16 cellular contexts compared by ENCODE assay signal in genomic region chr9:4494806-4495205, GRCh38. TPM values are rescaled to one million over a fixed set of nuclear protein-coding genes. Genes with fewer than 3 reads are reported as not detected.
A peak's percentile ranks its signal among the peaks of the same experiment; 100 is the strongest.
DNase-seq lines count a peak whose midpoint lies in the region; ATAC-seq and TF ChIP-seq lines count a peak whose summit lies in the region.
"Had no signal": no experiment of that assay in that cellular context is flagged by ENCODE, and none has a peak within 500 bp of the region (broad histone marks: within the 10 kb centered on the region; RNA-seq: fewer than 3 reads in every experiment).

No MANE protein-coding gene starts in this region.

- H3K4me1 ChIP-seq in osteoblast (ENCODE audit: insufficient read depth, low read length) (peaks cover 50% of the 10 kb centered on the region), endodermal cell (ENCODE audit: control insufficient read depth, insufficient read depth, low read length) (peaks cover 18% of the 10 kb centered on the region)

- H3K36me3 ChIP-seq in osteoblast (ENCODE audit: insufficient read depth, low read length) (no peaks in the 10 kb centered on the region), endodermal cell (ENCODE audit: control insufficient read depth, insufficient read depth, low read length) (peaks cover 38% of the 10 kb centered on the region)
- H3K36me3 ChIP-seq: BLaER1 treated with 17β-estradiol and CSF1 and Interleukin-3, amounts not matched to agents 10 nM and 100 nM had no signal

- H3K4me3 Mint-ChIP-seq in endodermal cell, result no peak overlapping the region
- H3K4me3 Mint-ChIP-seq: CD4-positive, CD25-positive, alpha-beta regulatory T cell had no signal

- no peak overlapping the region for H3K4me3 ChIP-seq in osteoblast (ENCODE audit: insufficient read depth, low read length)
- no peak overlapping the region for H3K4me3 ChIP-seq in endodermal cell (ENCODE audit: low read length)
- H3K4me3 ChIP-seq: BLaER1 treated with 17β-estradiol and CSF1 and Interleukin-3, amounts not matched to agents 10 nM and 100 nM; GM23248 had no signal

- peak overlapping the region; percentile 24 for H3K27ac ChIP-seq in osteoblast (ENCODE audit: low read depth, low read length)
- no peak overlapping the region for H3K27ac ChIP-seq in endodermal cell (ENCODE audit: low read depth, low read length)
- H3K27ac ChIP-seq: 22Rv1; BLaER1 treated with 17β-estradiol and CSF1 and Interleukin-3, amounts not matched to agents 10 nM and 100 nM; GM23248 had no signal

- peaks cover 7% of the 10 kb centered on the region for H4K20me1 ChIP-seq in osteoblast (ENCODE audit: insufficient read depth, low read length)
- H4K20me1 ChIP-seq: BLaER1 treated with 17β-estradiol and CSF1 and Interleukin-3, amounts not matched to agents 10 nM and 100 nM had no signal

- DNase-seq in NCI-H2171 treated with DMSO at 0.1 percent for 48 hours (lab: John Stamatoyannopoulos, UW), result peak; percentile 13
- DNase-seq in NCI-H2171 (lab: John Stamatoyannopoulos, UW), result no peak
- DNase-seq in dermis blood vessel endothelial cell, result peak; percentile 22
- peak; percentile 6 for DNase-seq in osteoblast (ENCODE audit: insufficient read length, low spot score, missing footprints)
- DNase-seq in endodermal cell, result no peak
- no peak for DNase-seq in D341Med (ENCODE audit: low spot score)
- DNase-seq: ACHN; CD4-positive, CD25-positive, alpha-beta regulatory T cell; DND-41; GDM1 had no signal

- no peaks in the 10 kb centered on the region for H3K9me3 ChIP-seq in osteoblast (ENCODE audit: low read depth, low read length)
- H3K9me3 ChIP-seq in endodermal cell (ENCODE audit: control insufficient read depth, low read length), result no peaks in the 10 kb centered on the region

- H2AFZ ChIP-seq in osteoblast (ENCODE audit: low read length), result no peak overlapping the region
- H2AFZ ChIP-seq: GM23248 had no signal

- no peak overlapping the region for H3K9ac ChIP-seq in endodermal cell (ENCODE audit: extremely low read depth, low read length, poor library complexity, severe bottlenecking)
- H3K9ac ChIP-seq: BLaER1 treated with 17β-estradiol and CSF1 and Interleukin-3, amounts not matched to agents 10 nM and 100 nM; GM23248 had no signal

- 94 to 99% methylated on average over 7 of the region's 7 CpGs for WGBS in endodermal cell (ENCODE audit: insufficient coverage in 1 of 2, insufficient read length in 1 of 2), 2 experiments

- no peak overlapping the region for H3K4me2 ChIP-seq in osteoblast (ENCODE audit: insufficient read depth, low read length)

- H3K9me3 Mint-ChIP-seq in endodermal cell, result no peaks in the 10 kb centered on the region

- H3K27me3 ChIP-seq in osteoblast (ENCODE audit: insufficient read depth, low read length), result no peaks in the 10 kb centered on the region
- no peaks in the 10 kb centered on the region for H3K27me3 ChIP-seq in endodermal cell (ENCODE audit: control insufficient read depth, insufficient read depth, low read length, poor library complexity, severe bottlenecking)

- H3K36me3 Mint-ChIP-seq in endodermal cell (ENCODE audit: low read depth), result no peaks in the 10 kb centered on the region
- H3K36me3 Mint-ChIP-seq: CD4-positive, CD25-positive, alpha-beta regulatory T cell had no signal

- H3K27ac Mint-ChIP-seq in endodermal cell, result no peak overlapping the region

- TF ChIP-seq CTCF in osteoblast (IDR thresholded peaks at IDR 0.05; ENCODE audit: extremely low read depth, low read depth, low read length) (no peak), endodermal cell (conservative IDR thresholded peaks at IDR 0.05) (no peak)

- H3K79me2 ChIP-seq in osteoblast (ENCODE audit: insufficient read depth, low read length), result peaks cover 35% of the 10 kb centered on the region

- H3K27me3 Mint-ChIP-seq in endodermal cell (ENCODE audit: insufficient read depth), result peaks cover 19% of the 10 kb centered on the region

- peaks cover 34% of the 10 kb centered on the region for H3K4me1 Mint-ChIP-seq in endodermal cell

- no peak for ATAC-seq in GM19324 (IDR thresholded peaks at IDR 0.05; ENCODE audit: low FRiP score, unreplicated experiment)
- ATAC-seq: HCT116, HepG2 had no signal

RNA-seq across cellular contexts. Expression of gene SLC1A1, which starts 4.5 kb away (rescaled TPM):
- total RNA-seq in dermis blood vessel endothelial cell, result 4.1 and 8.4 TPM in 2 replicates
- total RNA-seq in osteoblast, result 20.0 and 25.7 TPM in 2 replicates
- 10 to 100 TPM in 1 of 2 donors, 1 to 10 TPM in 1; 5.5 to 11.3 TPM for total RNA-seq in endodermal cell
- 9.8 TPM for polyA plus RNA-seq in endodermal cell (2013, experiment 1 of 2)
- polyA plus RNA-seq in endodermal cell (2013, experiment 2 of 2), result 10.8 TPM
- total RNA-seq: HepG2 had no signal
- polyA plus RNA-seq: HepG2 had no signal

Comparison
In these comparisons a context has a peak if more than half of its experiments do, and no peak if none do; other contexts are left out.
1. DNase-seq: peak in NCI-H2171 treated with DMSO at 0.1 percent for 48 hours (single experiment), dermis blood vessel endothelial cell (single experiment) and osteoblast (single experiment); none in NCI-H2171 (single experiment), endodermal cell (single experiment) and D341Med (single experiment).